Comparison of ENCODE assay signal across 8 cellular contexts in the genomic region with DNA sequence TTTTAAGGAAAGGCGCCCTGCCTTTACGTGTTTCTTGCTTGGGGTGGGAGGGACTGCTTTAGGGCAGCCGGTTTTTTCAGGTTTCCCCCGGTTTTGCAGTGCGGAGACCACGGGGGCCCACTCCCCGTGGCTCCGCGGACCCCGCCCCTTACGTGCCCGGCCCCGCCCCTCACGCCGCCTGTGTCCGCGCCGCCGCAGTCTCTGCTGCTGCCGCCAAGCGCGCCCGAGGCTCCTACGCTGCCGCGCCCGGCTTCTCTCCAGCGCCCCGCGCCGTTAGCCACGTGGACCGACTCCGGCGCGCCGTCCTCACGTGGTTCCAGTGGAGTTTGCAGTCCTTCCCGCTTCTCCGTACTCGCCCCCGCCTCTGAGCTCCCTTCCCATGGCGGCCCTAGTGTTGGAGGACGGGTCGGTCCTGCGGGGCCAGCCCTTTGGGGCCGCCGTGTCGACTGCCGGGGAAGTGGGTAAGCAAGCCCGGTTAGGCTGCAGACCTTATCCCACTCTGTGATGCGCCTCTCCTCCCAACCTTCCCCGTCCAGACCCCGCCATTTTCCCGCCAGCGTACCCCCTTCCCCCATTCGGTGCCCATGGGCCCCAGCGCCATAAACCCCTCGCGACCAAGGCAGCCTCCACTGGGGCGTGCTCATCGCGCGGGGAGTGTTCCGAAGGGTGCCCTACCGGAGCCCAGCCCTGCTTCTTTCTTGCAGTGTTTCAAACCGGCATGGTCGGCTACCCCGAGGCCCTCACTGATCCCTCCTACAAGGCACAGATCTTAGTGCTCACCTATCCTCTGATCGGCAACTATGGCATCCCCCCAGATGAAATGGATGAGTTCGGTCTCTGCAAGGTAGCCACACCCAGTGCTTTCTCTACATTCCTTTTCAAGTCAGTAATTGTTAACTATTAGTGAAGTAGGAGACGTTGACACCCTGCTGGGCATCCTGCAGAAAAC. TPM values are rescaled to one million over a fixed set of nuclear protein-coding genes. Genes with fewer than 3 reads are reported as not detected.
DNase-seq lines count a peak whose midpoint lies in the region; ATAC-seq, FAIRE-seq and TF ChIP-seq lines count a peak whose summit lies in the region.

A gene (plus strand): TSS at position 197 of the 949 bp plus-strand sequence. CDS start 183 bp downstream, at position 380.

- DNase-seq in AG04450 (ENCODE audit: low read depth, low spot score) (peak; percentile 44), NCI-H226 (peak; percentile 84), kidney (peak; percentile 95)
- DNase-seq in central memory CD8-positive, alpha-beta T cell (ENCODE audit: low spot score in 2 of 2) = peak; percentile 65 to 67
- DNase-seq in stimulated activated CD4-positive, alpha-beta T cell treated with anti-CD3 and anti-CD28 coated beads, Interleukin-15, amount 100 ng/mL, for 24 hours = peak; percentile 94

- peak within 1 kb of the TSS; percentile 97 for H3K4me3 Mint-ChIP-seq in central memory CD8-positive, alpha-beta T cell

- POLR2A ChIA-PET in AG04450 (lab: Yijun Ruan, JAX) = interaction anchor here (0.7 kb wide), 1 partner anchor 164 kb away, joined by 4 read pairs; no protein-coding TSS in a partner anchor

- H3K9me3 Mint-ChIP-seq in central memory CD8-positive, alpha-beta T cell = no peaks in the 10 kb centered on the region

- peaks cover 39% of the 10 kb centered on the region for H3K4me1 Mint-ChIP-seq in central memory CD8-positive, alpha-beta T cell

- TF ChIP-seq CTCF in AG04450 (IDR thresholded peaks at IDR 0.05; ENCODE audit: low read depth, low read length) (0 out of 2 replicates have a peak, but pooled peaks have one; percentile 23), kidney (IDR thresholded peaks at IDR 0.05; ENCODE audit: borderline replicate concordance, extremely low read depth, insufficient read depth) (no peak)

- H3K27me3 ChIP-seq in AG04450 (ENCODE audit: control insufficient read depth, insufficient read depth, low read length) = no peaks in the 10 kb centered on the region

- ATAC-seq in GM18907 (IDR thresholded peaks at IDR 0.05; ENCODE audit: unreplicated experiment) (peak; percentile 75), HG03159 (IDR thresholded peaks at IDR 0.05; ENCODE audit: unreplicated experiment) (peak; percentile 77)
- peak; percentile 85 to 88 for ATAC-seq in activated CD4-positive, CD25-positive, alpha-beta regulatory T cell treated with anti-CD3 and anti-CD28 coated beads, Interleukin-2, amount 50 U/mL, for 24 hours
- ATAC-seq in central memory CD8-positive, alpha-beta T cell (replicated peaks; ENCODE audit: extremely low read depth, poor library complexity, severe bottlenecking) = peak; percentile 66

- H3K27me3 Mint-ChIP-seq in central memory CD8-positive, alpha-beta T cell = no peaks in the 10 kb centered on the region

- CTCF ChIA-PET in AG04450 (lab: Charles Lee) = interaction anchor here (0.6 to 0.9 kb wide), 4 partner anchors 9 to 61 kb away, joined by 3 read pairs; no protein-coding TSS in a partner anchor

- peak within 1 kb of the TSS in 1 of 2 donors; percentile 65 for H3K9ac ChIP-seq in kidney (ENCODE audit: low read length in 2 of 2)

- H3K9me3 ChIP-seq in AG04450 (ENCODE audit: control insufficient read depth, insufficient read depth, low read length) = no peaks in the 10 kb centered on the region
- H3K9me3 ChIP-seq in kidney (ENCODE audit: control insufficient read depth in 1 of 2, low read length in 2 of 2) = no peaks in the 10 kb centered on the region

- peak within 1 kb of the TSS; percentile 60 for H3K27ac Mint-ChIP-seq in central memory CD8-positive, alpha-beta T cell (ENCODE audit: low read depth)

- H3K4me3 ChIP-seq in AG04450 (ENCODE audit: low read depth, low read length) (peak within 1 kb of the TSS; percentile 87), kidney (ENCODE audit: low read length in 2 of 2) (peak within 1 kb of the TSS; percentile 66 to 79)

- intact Hi-C loops in kidney (cut with DNase I) = no loop called here

- peaks cover 5 to 7% of the 10 kb centered on the region in 2 donors for H3K4me1 ChIP-seq in kidney (ENCODE audit: control insufficient read depth in 1 of 2, insufficient read depth in 1 of 2, low read depth in 1 of 2, low read length in 2 of 2)

- FAIRE-seq in kidney (lab: Jason Lieb, UNC) = no peak

- H3K36me3 Mint-ChIP-seq in central memory CD8-positive, alpha-beta T cell (ENCODE audit: insufficient read depth) = peaks cover 25% of the 10 kb centered on the region

- H3K36me3 ChIP-seq in kidney (ENCODE audit: control insufficient read depth in 1 of 2, insufficient read depth in 2 of 2, low read length in 2 of 2) = peaks cover 4 to 17% of the 10 kb centered on the region in 2 donors

- H3K27ac ChIP-seq in AG04450 (ENCODE audit: low read depth, low read length) (peak within 1 kb of the TSS; percentile 42), kidney (ENCODE audit: low read depth in 2 of 2, low read length in 2 of 2) (peak within 1 kb of the TSS in 1 of 2 donors; percentile 50)

RNA-seq across cellular contexts. Expression of the gene that starts here (rescaled TPM):
- polyA plus RNA-seq in AG04450 (2011; rRNA removed) (17.8 and 23.4 TPM in 2 replicates), kidney (ENCODE audit: insufficient read depth, low read depth, low replicate concordance) (8.8 TPM)
- polyA minus RNA-seq in AG04450 (2011; rRNA and poly(A)+ RNA removed) = 115 and 131 TPM in 2 replicates
- 43.4 TPM for total RNA-seq in kidney

Comparison
In these comparisons a context has a peak if more than half of its experiments do, and no peak if none do; other contexts are left out.
1. DNase-seq: peak in every context shown above with its lines; median percentile 95 in kidney; 94 in stimulated activated CD4-positive, alpha-beta T cell treated with anti-CD3 and anti-CD28 coated beads, Interleukin-15, amount 100 ng/mL, for 24 hours; 84 in NCI-H226; 66 in central memory CD8-positive, alpha-beta T cell; 44 in AG04450.